Comparison of ENCODE assay signal across 24 cellular contexts in the genomic region with DNA sequence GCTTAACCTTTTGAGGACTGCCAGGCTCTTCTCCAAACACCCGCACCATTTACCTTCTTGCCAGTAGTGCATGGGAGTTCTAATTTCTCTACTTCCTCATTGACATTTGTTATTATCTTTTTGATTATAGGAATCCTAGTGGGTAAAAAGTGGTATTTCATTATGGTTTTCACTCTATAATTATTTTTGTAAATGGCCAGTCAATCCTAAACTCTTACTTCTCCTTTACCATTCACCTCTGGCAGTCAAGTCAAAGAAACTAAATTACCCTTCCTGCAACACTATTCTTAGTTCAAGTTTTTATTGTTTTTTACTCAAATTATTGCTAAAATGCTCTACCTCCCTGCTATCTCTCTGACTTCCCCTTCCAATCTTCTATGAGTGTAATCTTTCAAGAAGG. TPM values are rescaled to one million over a fixed set of nuclear protein-coding genes. Genes with fewer than 3 reads are reported as not detected.
DNase-seq lines count a peak whose midpoint lies in the region; ATAC-seq, FAIRE-seq and TF ChIP-seq lines count a peak whose summit lies in the region.
"Had no signal": no experiment of that assay in that cellular context is flagged by ENCODE, and none has a peak within 500 bp of the region (broad histone marks: within the 10 kb centered on the region; RNA-seq: fewer than 3 reads in every experiment).

No MANE protein-coding gene starts in this region.

- ATAC-seq in memory B cell (ENCODE audit: low read depth) (peak; percentile 53), sciatic nerve (no peak)
- ATAC-seq: left lung; Right ventricle myocardium inferior; stimulated activated naive CD8-positive, alpha-beta T cell treated with anti-CD3 and anti-CD28 coated beads, Interleukin-15, amount 100 ng/mL, for 72 hours had no signal

- H3K27me3 ChIP-seq in Karpas-422 (ENCODE audit: low read length): no peaks in the 10 kb centered on the region
- H3K27me3 ChIP-seq: left lung, transverse colon had no signal

- H3K9me3 ChIP-seq in Karpas-422 (ENCODE audit: low read length): no peaks in the 10 kb centered on the region
- H3K9me3 ChIP-seq: left lung, transverse colon had no signal

- H3K9me3 Mint-ChIP-seq in memory B cell: no peaks in the 10 kb centered on the region
- H3K9me3 Mint-ChIP-seq: immature natural killer cell; stimulated activated naive CD8-positive, alpha-beta T cell treated with anti-CD3 and anti-CD28 coated beads, Interleukin-15, amount 100 ng/mL, for 72 hours had no signal

- H3K9me2 ChIP-seq in Karpas-422 (replicated peaks; ENCODE audit: insufficient read depth, low read length): no peaks in the 10 kb centered on the region

- H3K4me3 ChIP-seq in foreskin fibroblast (ENCODE audit: low read depth in 1 of 2, low read length in 2 of 2) (no peak overlapping the region), Karpas-422 (ENCODE audit: low read length) (no peak overlapping the region)
- H3K4me3 ChIP-seq: left lung, skin epidermis, transverse colon had no signal

- POLR2A ChIA-PET in GM10248 (lab: Yijun Ruan, JAX): no interaction called here

- H3K27ac Mint-ChIP-seq in memory B cell: peak overlapping the region; percentile 38
- H3K27ac Mint-ChIP-seq: progenitor cell of endocrine pancreas had no signal

- 0 out of 2 replicates have a peak, but pooled peaks cover 2% of the 10 kb centered on the region for H4K20me1 ChIP-seq in Karpas-422 (ENCODE audit: insufficient read depth, low read depth, low read length)

- no peaks in the 10 kb centered on the region for H3K27me3 Mint-ChIP-seq in memory B cell
- H3K27me3 Mint-ChIP-seq: progenitor cell of endocrine pancreas; stimulated activated naive CD8-positive, alpha-beta T cell treated with anti-CD3 and anti-CD28 coated beads, Interleukin-15, amount 100 ng/mL, for 72 hours had no signal

- H3K4me1 ChIP-seq in Karpas-422 (ENCODE audit: low read length): peaks cover 27% of the 10 kb centered on the region
- H3K4me1 ChIP-seq: left lung had no signal

- H3K4me1 Mint-ChIP-seq in memory B cell: peaks cover 24% of the 10 kb centered on the region

- H2AFZ ChIP-seq in Karpas-422 (ENCODE audit: low read length): no peak overlapping the region

- H3K4me3 Mint-ChIP-seq in memory B cell: no peak overlapping the region
- H3K4me3 Mint-ChIP-seq: immature natural killer cell; stimulated activated naive CD8-positive, alpha-beta T cell treated with anti-CD3 and anti-CD28 coated beads, Interleukin-15, amount 100 ng/mL, for 72 hours had no signal

- H3K9ac ChIP-seq in Karpas-422 (ENCODE audit: low read length): no peak overlapping the region

- no peak for FAIRE-seq in GM12891 (lab: Jason Lieb, UNC)
- FAIRE-seq: endothelial cell of umbilical vein had no signal

- intact Hi-C loops in sciatic nerve (cut with DNase I): no loop called here

- H3K4me2 ChIP-seq in Karpas-422 (ENCODE audit: low read depth, low read length, poor library complexity, severe bottlenecking): no peak overlapping the region

- TF ChIP-seq CTCF in GM10248 (IDR thresholded peaks at IDR 0.05; ENCODE audit: control extremely low read depth, extremely low read depth, low read depth, missing control alignments): no peak
- no peak for TF ChIP-seq CTCF in foreskin fibroblast (IDR thresholded peaks at IDR 0.05; ENCODE audit: low read depth, low read length)

- TF ChIP-seq POLR2A in GM12891 (IDR thresholded peaks at IDR 0.05; ENCODE audit: low read depth, low read length): no peak

- peaks cover 20% of the 10 kb centered on the region for H3K36me3 Mint-ChIP-seq in memory B cell

- H3K27ac ChIP-seq in Karpas-422 (ENCODE audit: low read length): no peak overlapping the region
- H3K27ac ChIP-seq: left lung, skin epidermis, transverse colon had no signal

- peaks cover 91% of the 10 kb centered on the region for H3K79me2 ChIP-seq in Karpas-422 (ENCODE audit: low read length)

- peak; percentile 47 for DNase-seq in GM10248 (ENCODE audit: extremely low spot score)
- no peak for DNase-seq in GM12891 (ENCODE audit: insufficient read length, low spot score)
- DNase-seq in NOMO-1 treated with DMSO at 0.1 percent for 48 hours (lab: John Stamatoyannopoulos, UW; ENCODE audit: unreplicated experiment): peak; percentile 75
- DNase-seq in memory B cell (ENCODE audit: low spot score in 2 of 2): no peak
- DNase-seq in foreskin fibroblast: no peak
- DNase-seq in Karpas-422: no peak
- no peak for DNase-seq in sciatic nerve (ENCODE audit: low spot score)
- DNase-seq: activated CD4-positive, alpha-beta T cell treated with anti-CD3 and anti-CD28 coated beads, Interleukin-2, amount 50 U/mL, for 1 hour; activated CD8-positive, alpha-beta memory T cell treated with anti-CD3 and anti-CD28 coated beads, Interleukin-2, amount 50 U/mL, for 4 hours; activated naive CD4-positive, alpha-beta T cell; anterior cingulate cortex; COR-L47; dermis blood vessel endothelial cell; immature natural killer cell; left lung; NCI-H1417; NCI-H510A treated with DMSO at 0.1 percent for 48 hours; stimulated activated CD4-positive, alpha-beta T cell treated with anti-CD3 and anti-CD28 coated beads, Interleukin-2, amount 100 ng/mL, for 24 hours; stimulated activated naive CD8-positive, alpha-beta T cell treated with anti-CD3 and anti-CD28 coated beads, Interleukin-15, amount 100 ng/mL, for 72 hours; transverse colon had no signal

- CTCF ChIA-PET in GM10248 (lab: Yijun Ruan, JAX): interaction anchor here (1.1 to 3.0 kb wide), 5 partner anchors 11 to 78 kb away, joined by 3 to 16 read pairs (median 4); no protein-coding TSS in a partner anchor

- peaks cover 43% of the 10 kb centered on the region for H3K36me3 ChIP-seq in Karpas-422 (ENCODE audit: insufficient read depth, low read length)

TF ChIP-seq in GM12891, 5 proteins besides CTCF, POLR2A, EP300 and RAD21:
- TF ChIP-seq SPI1 (IDR thresholded peaks at IDR 0.05; ENCODE audit: low read depth, low read length) (peak; percentile 15; the same call in 1 of the 2 replicates), POU2F2 (IDR thresholded peaks at IDR 0.05; ENCODE audit: low read depth, low read length) (no peak), POLR2AphosphoS5 (IDR thresholded peaks at IDR 0.05; ENCODE audit: low read depth, low read length) (no peak), TAF1 (IDR thresholded peaks at IDR 0.05; ENCODE audit: low read depth, low read length) (no peak), PAX5 (IDR thresholded peaks at IDR 0.05; ENCODE audit: insufficient read depth, low read length, severe bottlenecking) (no peak)

RNA-seq across cellular contexts. Expression of a gene that starts 29.8 kb away (rescaled TPM):
- 9.6 TPM for polyA plus RNA-seq in GM12891 (2012; ENCODE audit: low read depth, missing spikeins)
- 24.1 and 34.4 TPM in 2 replicates for total RNA-seq in Karpas-422 (2014; rRNA removed; shearing (Covaris generic); ENCODE audit: low replicate concordance)
- 62.4 TPM for total RNA-seq in sciatic nerve

Comparison
In these comparisons a context has a peak if more than half of its experiments do, and no peak if none do; other contexts are left out.
1. DNase-seq: peak in GM10248 (single experiment) and NOMO-1 treated with DMSO at 0.1 percent for 48 hours (single experiment); none in GM12891 (single experiment), memory B cell (0 of 2), foreskin fibroblast (0 of 2), Karpas-422 (single experiment) and sciatic nerve (single experiment).